In genomic region chr2:55009277-55010055, GRCh38 we compare ENCODE assay signal across 1 cellular context.
TF ChIP-seq lines count a peak whose summit lies in the region.

No MANE protein-coding gene starts in this region.

TF ChIP-seq in GM12878, 131 proteins besides CTCF, POLR2A, EP300 and RAD21 (continued from another document):
- TF ChIP-seq CUX1 (IDR thresholded peaks at IDR 0.05; ENCODE audit: insufficient replicate concordance, low read depth, low read length) (no peak), SIN3A (IDR thresholded peaks at IDR 0.05; ENCODE audit: low read depth, low read length) (no peak), ZBED1 (IDR thresholded peaks at IDR 0.05; ENCODE audit: borderline replicate concordance) (no peak), BACH1 (IDR thresholded peaks at IDR 0.05; ENCODE audit: borderline replicate concordance) (no peak), ZBTB4 (CRISPR knock-in tag; IDR thresholded peaks at IDR 0.05) (no peak), WRNIP1 (IDR thresholded peaks at IDR 0.05; ENCODE audit: borderline replicate concordance, low read depth, low read length) (no peak)
- TF ChIP-seq, protein P1, sequence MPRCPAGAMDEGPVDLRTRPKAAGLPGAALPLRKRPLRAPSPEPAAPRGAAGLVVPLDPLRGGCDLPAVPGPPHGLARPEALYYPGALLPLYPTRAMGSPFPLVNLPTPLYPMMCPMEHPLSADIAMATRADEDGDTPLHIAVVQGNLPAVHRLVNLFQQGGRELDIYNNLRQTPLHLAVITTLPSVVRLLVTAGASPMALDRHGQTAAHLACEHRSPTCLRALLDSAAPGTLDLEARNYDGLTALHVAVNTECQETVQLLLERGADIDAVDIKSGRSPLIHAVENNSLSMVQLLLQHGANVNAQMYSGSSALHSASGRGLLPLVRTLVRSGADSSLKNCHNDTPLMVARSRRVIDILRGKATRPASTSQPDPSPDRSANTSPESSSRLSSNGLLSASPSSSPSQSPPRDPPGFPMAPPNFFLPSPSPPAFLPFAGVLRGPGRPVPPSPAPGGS (IDR thresholded peaks at IDR 0.05; ENCODE audit: borderline replicate concordance, insufficient read depth, low read depth, low read length, poor library complexity, severe bottlenecking): no peak
